9 cellular contexts compared by ENCODE assay signal in genomic region chr13:105410602-105411001, GRCh38. TPM values are rescaled to one million over a fixed set of nuclear protein-coding genes. Genes with fewer than 3 reads are reported as not detected.
DNase-seq lines count a peak whose midpoint lies in the region; ATAC-seq and TF ChIP-seq lines count a peak whose summit lies in the region.
"Had no signal": no experiment of that assay in that cellular context is flagged by ENCODE, and none has a peak within 500 bp of the region (broad histone marks: within the 10 kb centered on the region; RNA-seq: fewer than 3 reads in every experiment).

No MANE protein-coding gene starts in this region.

- no peak overlapping the region for H3K4me3 ChIP-seq in GM12864 (ENCODE audit: low read depth, low read length)
- H3K4me3 ChIP-seq in kidney epithelial cell (ENCODE audit: low read depth, low read length): no peak overlapping the region
- H3K4me3 ChIP-seq in stomach: no peak overlapping the region
- no peak overlapping the region for H3K4me3 ChIP-seq in sigmoid colon

- peaks cover 0 to 1% (median 0%) of the 10 kb centered on the region in 5 experiments for H3K9me3 Mint-ChIP-seq in brain

- H3K4me3 Mint-ChIP-seq in brain: no peak overlapping the region
- H3K4me3 Mint-ChIP-seq: naive thymus-derived CD4-positive, alpha-beta T cell had no signal

- H3K27ac Mint-ChIP-seq in brain: no peak overlapping the region
- H3K27ac Mint-ChIP-seq: naive thymus-derived CD4-positive, alpha-beta T cell had no signal

- no peaks in the 10 kb centered on the region for H3K36me3 Mint-ChIP-seq in brain

- H3K4me1 Mint-ChIP-seq in brain: no peaks in the 10 kb centered on the region
- H3K4me1 Mint-ChIP-seq: naive thymus-derived CD4-positive, alpha-beta T cell had no signal

- no peak for TF ChIP-seq POLR2A in stomach (IDR thresholded peaks at IDR 0.05)
- no peak for TF ChIP-seq POLR2A in sigmoid colon (IDR thresholded peaks at IDR 0.05)

- intact Hi-C loops in stomach (cut with DNase I; ENCODE audit: low total_unique reads): no loop called here
- intact Hi-C loops in sigmoid colon (cut with DNase I): no loop called here

- H3K36me3 ChIP-seq in kidney epithelial cell (ENCODE audit: control insufficient read depth, insufficient read depth, low read length) (no peaks in the 10 kb centered on the region), stomach (no peaks in the 10 kb centered on the region), sigmoid colon (no peaks in the 10 kb centered on the region)

- H3K4me1 ChIP-seq in stomach (no peaks in the 10 kb centered on the region), sigmoid colon (no peaks in the 10 kb centered on the region)

- ATAC-seq in HG02678 (IDR thresholded peaks at IDR 0.05; ENCODE audit: unreplicated experiment) (no peak), HG03469 (IDR thresholded peaks at IDR 0.05; ENCODE audit: unreplicated experiment) (no peak)
- ATAC-seq: naive thymus-derived CD4-positive, alpha-beta T cell had no signal

- no peaks in the 10 kb centered on the region for H3K9me3 ChIP-seq in stomach
- H3K9me3 ChIP-seq in sigmoid colon: no peaks in the 10 kb centered on the region

- H3K27ac ChIP-seq in stomach: no peak overlapping the region
- no peak overlapping the region for H3K27ac ChIP-seq in sigmoid colon

- no peak for TF ChIP-seq EP300 in stomach (IDR thresholded peaks at IDR 0.05)
- no peak for TF ChIP-seq EP300 in sigmoid colon (IDR thresholded peaks at IDR 0.05)

- DNase-seq in GM12864 (ENCODE audit: low read depth) (no peak), NOMO-1 treated with dmso at 0.1 percent for 144 hours (lab: John Stamatoyannopoulos, UW; ENCODE audit: unreplicated experiment) (peak; percentile 4), kidney epithelial cell (ENCODE audit: low read depth) (no peak), stomach (peak; percentile 67), sigmoid colon (no peak)

- TF ChIP-seq CTCF in GM12864 (IDR thresholded peaks at IDR 0.05; ENCODE audit: low read depth, low read length, missing control alignments) (peak; percentile 17), brain (conservative IDR thresholded peaks at IDR 0.05) (peak; percentile 31 to 50), kidney epithelial cell (IDR thresholded peaks at IDR 0.05; ENCODE audit: insufficient read depth, low read length, poor library complexity, severe bottlenecking) (peak; percentile 51), stomach (IDR thresholded peaks at IDR 0.05) (peak in 5 of 7 experiments; percentile 34 to 72 (median 46)), sigmoid colon (IDR thresholded peaks at IDR 0.05) (peak in 2 of 4 experiments; percentile 13 to 51)

- H3K27me3 ChIP-seq in kidney epithelial cell (ENCODE audit: control insufficient read depth, insufficient read depth, low read length) (no peaks in the 10 kb centered on the region), stomach (no peaks in the 10 kb centered on the region), sigmoid colon (no peaks in the 10 kb centered on the region)

- no peaks in the 10 kb centered on the region for H3K27me3 Mint-ChIP-seq in brain
- H3K27me3 Mint-ChIP-seq: naive thymus-derived CD4-positive, alpha-beta T cell had no signal

- WGBS in stomach, 5 donors: 31 to 40% (median 37%) methylated on average over 11 of the region's 11 CpGs
- WGBS in sigmoid colon, 2 donors: 42 to 57% methylated on average over 11 of the region's 11 CpGs

RNA-seq across cellular contexts. Expression of gene DAOA, which starts 55.2 kb away (rescaled TPM):
- polyA plus RNA-seq in brain (ENCODE audit: insufficient read depth, low read depth, low replicate concordance) (not detected), stomach (not detected), sigmoid colon (not detected)
- total RNA-seq in kidney epithelial cell (not detected in 2 replicates), stomach (not detected), sigmoid colon (not detected)
- total RNA-seq: naive thymus-derived CD4-positive, alpha-beta T cell had no signal
- polyA plus RNA-seq: naive thymus-derived CD4-positive, alpha-beta T cell had no signal

Comparison
In these comparisons a context has a peak if more than half of its experiments do, and no peak if none do; other contexts are left out.
1. DNase-seq: peak in NOMO-1 treated with dmso at 0.1 percent for 144 hours (single experiment) and stomach (single experiment); none in GM12864 (single experiment), kidney epithelial cell (single experiment) and sigmoid colon (single experiment).